ENCODE assay signal across 11 cellular contexts in the genomic region with DNA sequence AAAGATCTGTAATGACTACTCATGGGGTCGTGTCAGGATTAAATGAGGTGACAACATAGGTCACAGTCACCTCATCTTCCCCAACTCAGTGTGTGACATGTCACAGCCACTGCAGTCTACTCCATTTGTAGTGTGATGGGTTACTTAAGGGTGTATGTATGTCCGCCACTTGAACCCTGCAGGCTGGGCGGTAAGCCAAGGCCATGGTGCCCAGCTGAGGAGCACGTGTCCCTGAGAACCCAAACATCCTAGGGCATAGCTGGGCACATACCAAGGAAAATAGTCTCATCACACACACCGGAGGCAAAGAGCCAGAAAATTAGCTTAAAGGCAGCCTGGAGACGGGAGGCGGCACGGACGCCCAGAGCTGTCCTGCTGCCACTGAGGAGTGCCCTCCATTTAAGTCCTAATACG. TPM values are rescaled to one million over a fixed set of nuclear protein-coding genes. Genes with fewer than 3 reads are reported as not detected.
DNase-seq lines count a peak whose midpoint lies in the region; ATAC-seq and TF ChIP-seq lines count a peak whose summit lies in the region.
"Had no signal": no experiment of that assay in that cellular context is flagged by ENCODE, and none has a peak within 500 bp of the region (broad histone marks: within the 10 kb centered on the region; RNA-seq: fewer than 3 reads in every experiment).

No MANE protein-coding gene starts in this region.

- H3K27ac Mint-ChIP-seq in CD4-positive, CD25-positive, alpha-beta regulatory T cell, result peak overlapping the region in 2 of 3 donors; percentile 20 to 31
- no peak overlapping the region for H3K27ac Mint-ChIP-seq in activated CD4-positive, alpha-beta memory T cell treated with anti-CD3 and anti-CD28 coated beads for 36 hours
- H3K27ac Mint-ChIP-seq in activated CD4-positive, alpha-beta T cell treated with anti-CD3 and anti-CD28 coated beads, Interleukin-2, amount 10 ng/mL, durations not matched to agents 24 days and 14 days, result no peak overlapping the region

- CTCF ChIA-PET in activated CD4-positive, alpha-beta memory T cell treated with anti-CD3 and anti-CD28 coated beads for 36 hours (lab: Charles Lee), result interaction anchor here (0.9 kb wide), 1 partner anchor 92 kb away, joined by 5 read pairs; a partner anchor contains a TSS

- no peaks in the 10 kb centered on the region for H3K4me1 ChIP-seq in CD4-positive, CD25-positive, alpha-beta regulatory T cell (ENCODE audit: control insufficient read depth, insufficient read depth, low read length, poor library complexity, severe bottlenecking)
- H3K4me1 ChIP-seq in esophagus squamous epithelium (peaks cover 17 to 99% (median 66%) of the 10 kb centered on the region in 3 donors), osteoblast (ENCODE audit: insufficient read depth, low read length) (peaks cover 33% of the 10 kb centered on the region)

- H3K27ac ChIP-seq in CD4-positive, CD25-positive, alpha-beta regulatory T cell (ENCODE audit: insufficient read depth, low read length, poor library complexity, severe bottlenecking), result no peak overlapping the region
- H3K27ac ChIP-seq in esophagus squamous epithelium (peak overlapping the region; percentile 66 to 99 (median 90)), osteoblast (ENCODE audit: low read depth, low read length) (no peak overlapping the region)

- no peak overlapping the region for H3K4me3 Mint-ChIP-seq in CD4-positive, CD25-positive, alpha-beta regulatory T cell
- no peak overlapping the region for H3K4me3 Mint-ChIP-seq in activated CD4-positive, alpha-beta memory T cell treated with anti-CD3 and anti-CD28 coated beads for 36 hours
- H3K4me3 Mint-ChIP-seq in activated CD4-positive, alpha-beta T cell treated with anti-CD3 and anti-CD28 coated beads, Interleukin-2, amount 10 ng/mL, durations not matched to agents 24 days and 14 days, result no peak overlapping the region

- TF ChIP-seq POLR2A in esophagus squamous epithelium (IDR thresholded peaks at IDR 0.05), result no peak

- peaks cover 81% of the 10 kb centered on the region for H3K79me2 ChIP-seq in osteoblast (ENCODE audit: insufficient read depth, low read length)

- 31 to 58% methylated on average over 7 to 10 of the region's 10 CpGs for WGBS in esophagus squamous epithelium, 2 donors

- in situ Hi-C loops in GM13976 (cut with MboI; ENCODE audit: low sequenced_read_pairs, unreplicated experiment), result no loop called here

- H3K27me3 ChIP-seq in CD4-positive, CD25-positive, alpha-beta regulatory T cell (ENCODE audit: control insufficient read depth, insufficient read depth, low read length), result no peaks in the 10 kb centered on the region
- H3K27me3 ChIP-seq in esophagus squamous epithelium, result no peaks in the 10 kb centered on the region
- H3K27me3 ChIP-seq in osteoblast (ENCODE audit: insufficient read depth, low read length), result no peaks in the 10 kb centered on the region
- H3K27me3 ChIP-seq: dorsolateral prefrontal cortex had no signal

- peaks cover 0 to 44% (median 16%) of the 10 kb centered on the region in 4 donors for H3K4me1 Mint-ChIP-seq in CD4-positive, CD25-positive, alpha-beta regulatory T cell
- peaks cover 31% of the 10 kb centered on the region for H3K4me1 Mint-ChIP-seq in activated CD4-positive, alpha-beta memory T cell treated with anti-CD3 and anti-CD28 coated beads for 36 hours (ENCODE audit: low read depth)
- H3K4me1 Mint-ChIP-seq in activated CD4-positive, alpha-beta T cell treated with anti-CD3 and anti-CD28 coated beads, Interleukin-2, amount 10 ng/mL, durations not matched to agents 24 days and 14 days, result peaks cover 25% of the 10 kb centered on the region

- H3K9me3 Mint-ChIP-seq in CD4-positive, CD25-positive, alpha-beta regulatory T cell, result no peaks in the 10 kb centered on the region
- no peaks in the 10 kb centered on the region for H3K9me3 Mint-ChIP-seq in activated CD4-positive, alpha-beta memory T cell treated with anti-CD3 and anti-CD28 coated beads for 36 hours
- no peaks in the 10 kb centered on the region for H3K9me3 Mint-ChIP-seq in activated CD4-positive, alpha-beta T cell treated with anti-CD3 and anti-CD28 coated beads, Interleukin-2, amount 10 ng/mL, durations not matched to agents 24 days and 14 days

- intact Hi-C loops in esophagus squamous epithelium (cut with DNase I), result no loop called here
- intact Hi-C loops in activated CD4-positive, alpha-beta memory T cell treated with anti-CD3 and anti-CD28 coated beads for 36 hours (cut with micrococcal nuclease), result no loop called here
- intact Hi-C loops in activated CD4-positive, alpha-beta T cell treated with anti-CD3 and anti-CD28 coated beads, Interleukin-2, amount 10 ng/mL, durations not matched to agents 24 days and 14 days (cut with micrococcal nuclease), result no loop called here

- DNase-seq in CD4-positive, CD25-positive, alpha-beta regulatory T cell, result no peak
- peak; percentile 23 for DNase-seq in NCI-H69 (lab: John Stamatoyannopoulos, UW)
- no peak for DNase-seq in esophagus squamous epithelium (lab: John Stamatoyannopoulos, UW)
- DNase-seq in osteoblast (ENCODE audit: insufficient read length, low spot score, missing footprints), result peak; percentile 75
- no peak for DNase-seq in activated CD4-positive, alpha-beta memory T cell treated with anti-CD3 and anti-CD28 coated beads for 36 hours
- DNase-seq in GM13976 (ENCODE audit: low spot score), result no peak
- DNase-seq in activated CD4-positive, alpha-beta T cell treated with anti-CD3 and anti-CD28 coated beads, Interleukin-2, amount 10 ng/mL, durations not matched to agents 24 days and 14 days, result no peak
- DNase-seq in MV-4-11 (lab: John Stamatoyannopoulos, UW), result no peak
- DNase-seq: activated T-cell treated with anti-CD3 and anti-CD28 coated beads for 4 hours, NCI-H345 had no signal

- H3K36me3 ChIP-seq in CD4-positive, CD25-positive, alpha-beta regulatory T cell (ENCODE audit: control insufficient read depth, insufficient read depth, low read length), result no peaks in the 10 kb centered on the region
- H3K36me3 ChIP-seq in esophagus squamous epithelium (no peaks in the 10 kb centered on the region), osteoblast (ENCODE audit: insufficient read depth, low read length) (no peaks in the 10 kb centered on the region)

- H3K27me3 Mint-ChIP-seq in CD4-positive, CD25-positive, alpha-beta regulatory T cell, result no peaks in the 10 kb centered on the region
- H3K27me3 Mint-ChIP-seq in activated CD4-positive, alpha-beta memory T cell treated with anti-CD3 and anti-CD28 coated beads for 36 hours, result no peaks in the 10 kb centered on the region
- H3K27me3 Mint-ChIP-seq in activated CD4-positive, alpha-beta T cell treated with anti-CD3 and anti-CD28 coated beads, Interleukin-2, amount 10 ng/mL, durations not matched to agents 24 days and 14 days, result no peaks in the 10 kb centered on the region

- ATAC-seq in CD4-positive, CD25-positive, alpha-beta regulatory T cell (ENCODE audit: low read depth in 2 of 2), result no peak

- H3K36me3 Mint-ChIP-seq in CD4-positive, CD25-positive, alpha-beta regulatory T cell, result no peaks in the 10 kb centered on the region
- peaks cover 9% of the 10 kb centered on the region for H3K36me3 Mint-ChIP-seq in activated CD4-positive, alpha-beta memory T cell treated with anti-CD3 and anti-CD28 coated beads for 36 hours
- peaks cover 9% of the 10 kb centered on the region for H3K36me3 Mint-ChIP-seq in activated CD4-positive, alpha-beta T cell treated with anti-CD3 and anti-CD28 coated beads, Interleukin-2, amount 10 ng/mL, durations not matched to agents 24 days and 14 days (ENCODE audit: low read depth)

- H2AFZ ChIP-seq in osteoblast (ENCODE audit: low read length), result no peak overlapping the region

- TF ChIP-seq CTCF in esophagus squamous epithelium (IDR thresholded peaks at IDR 0.05), result no peak
- TF ChIP-seq CTCF in osteoblast (IDR thresholded peaks at IDR 0.05; ENCODE audit: extremely low read depth, low read depth, low read length), result no peak
- TF ChIP-seq CTCF in GM13976 (IDR thresholded peaks at IDR 0.05; ENCODE audit: borderline replicate concordance, control extremely low read depth, extremely low read depth, insufficient read depth, missing control alignments), result no peak

- POLR2A ChIA-PET in activated CD4-positive, alpha-beta memory T cell treated with anti-CD3 and anti-CD28 coated beads for 36 hours (lab: Charles Lee), result interaction anchor here (0.7 kb wide), 1 partner anchor 24 kb away, joined by 3 read pairs; no protein-coding TSS in a partner anchor

- no peak overlapping the region for H3K4me2 ChIP-seq in osteoblast (ENCODE audit: insufficient read depth, low read length)

- peaks cover 41% of the 10 kb centered on the region for H4K20me1 ChIP-seq in osteoblast (ENCODE audit: insufficient read depth, low read length)

- no peak overlapping the region for H3K4me3 ChIP-seq in CD4-positive, CD25-positive, alpha-beta regulatory T cell (ENCODE audit: low read depth, low read length)
- H3K4me3 ChIP-seq in esophagus squamous epithelium (peak overlapping the region in 3 of 4 donors; percentile 5 to 20 (median 8)), osteoblast (ENCODE audit: insufficient read depth, low read length) (no peak overlapping the region)

- H3K9me3 ChIP-seq in CD4-positive, CD25-positive, alpha-beta regulatory T cell (ENCODE audit: control insufficient read depth in 2 of 2, low read length in 2 of 2), result no peaks in the 10 kb centered on the region
- H3K9me3 ChIP-seq in esophagus squamous epithelium (no peaks in the 10 kb centered on the region), osteoblast (ENCODE audit: low read depth, low read length) (no peaks in the 10 kb centered on the region)

RNA-seq across cellular contexts. Expression of a gene that starts 8.2 kb away (rescaled TPM):
- 20.7 TPM for total RNA-seq in CD4-positive, CD25-positive, alpha-beta regulatory T cell
- polyA plus RNA-seq in CD4-positive, CD25-positive, alpha-beta regulatory T cell, result 10 to 100 TPM in 3 of 4 donors, 1 to 10 TPM in 1; 10.0 to 15.2 (median 13.5) TPM
- total RNA-seq in esophagus squamous epithelium (10 to 100 TPM; 23.8 to 44.1 (median 34.7) TPM), osteoblast (34.5 and 39.1 TPM in 2 replicates)
- total RNA-seq in activated CD4-positive, alpha-beta memory T cell treated with anti-CD3 and anti-CD28 coated beads for 36 hours, result 10 to 100 TPM; 32.0 to 34.0 TPM
- 24.6 and 25.4 TPM in 2 replicates for total RNA-seq in activated CD4-positive, alpha-beta T cell treated with anti-CD3 and anti-CD28 coated beads, Interleukin-2, amount 10 ng/mL, durations not matched to agents 24 days and 14 days

RNA-seq across cellular contexts. Expression of a gene that starts 17.8 kb away (rescaled TPM):
- 87.2 TPM for total RNA-seq in CD4-positive, CD25-positive, alpha-beta regulatory T cell
- 10 to 100 TPM; 34.6 to 72.0 (median 53.8) TPM for polyA plus RNA-seq in CD4-positive, CD25-positive, alpha-beta regulatory T cell
- total RNA-seq in esophagus squamous epithelium (10 to 100 TPM; 54.6 to 66.2 (median 57.8) TPM), osteoblast (51.8 and 66.6 TPM in 2 replicates)
- 100 to 1,000 TPM; 158 TPM for total RNA-seq in activated CD4-positive, alpha-beta memory T cell treated with anti-CD3 and anti-CD28 coated beads for 36 hours
- total RNA-seq in activated CD4-positive, alpha-beta T cell treated with anti-CD3 and anti-CD28 coated beads, Interleukin-2, amount 10 ng/mL, durations not matched to agents 24 days and 14 days, result 176 and 182 TPM in 2 replicates

Comparison
In these comparisons a context has a peak if more than half of its experiments do, and no peak if none do; other contexts are left out.
1. DNase-seq: peak in NCI-H69 (single experiment) and osteoblast (single experiment); none in CD4-positive, CD25-positive, alpha-beta regulatory T cell (0 of 3), esophagus squamous epithelium (single experiment), activated CD4-positive, alpha-beta memory T cell treated with anti-CD3 and anti-CD28 coated beads for 36 hours (single experiment), GM13976 (single experiment), activated CD4-positive, alpha-beta T cell treated with anti-CD3 and anti-CD28 coated beads, Interleukin-2, amount 10 ng/mL, durations not matched to agents 24 days and 14 days (single experiment) and MV-4-11 (single experiment).
2. H3K27ac ChIP-seq: peak in esophagus squamous epithelium (4 of 4); none in CD4-positive, CD25-positive, alpha-beta regulatory T cell (single experiment) and osteoblast (single experiment).
3. H3K4me3 ChIP-seq: peak in esophagus squamous epithelium (3 of 4); none in CD4-positive, CD25-positive, alpha-beta regulatory T cell (single experiment) and osteoblast (single experiment).
4. H3K27ac Mint-ChIP-seq: peak in CD4-positive, CD25-positive, alpha-beta regulatory T cell (2 of 3); none in activated CD4-positive, alpha-beta memory T cell treated with anti-CD3 and anti-CD28 coated beads for 36 hours (single experiment) and activated CD4-positive, alpha-beta T cell treated with anti-CD3 and anti-CD28 coated beads, Interleukin-2, amount 10 ng/mL, durations not matched to agents 24 days and 14 days (single experiment).